In the genomic region with DNA sequence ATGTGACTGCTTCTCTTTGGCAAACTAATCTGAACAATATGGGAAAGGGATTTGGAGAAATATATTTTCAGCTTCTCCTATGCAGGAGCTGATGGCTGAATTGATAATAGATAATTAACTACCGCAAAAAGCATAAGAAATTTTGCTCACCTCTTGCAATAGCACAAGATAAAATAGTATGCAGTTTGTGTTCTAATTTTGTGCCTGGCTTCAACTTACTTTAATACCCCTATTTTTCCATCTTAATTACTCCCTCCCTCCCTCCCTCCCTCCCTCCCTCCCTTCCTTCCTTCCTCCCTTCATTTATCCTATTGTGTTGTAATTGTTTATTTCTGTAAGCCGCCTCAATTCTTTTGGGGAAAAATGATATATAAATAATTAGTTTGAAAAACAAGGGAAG, we compare ENCODE assay signal across 11 cellular contexts.
"Had no signal": no experiment of that assay in that cellular context is flagged by ENCODE, and none has a peak within 500 bp of the region (broad histone marks: within the 10 kb centered on the region; RNA-seq: fewer than 3 reads in every experiment).

No MANE protein-coding gene starts in this region.

- H3K9ac ChIP-seq: GM23248 had no signal

- H3K27ac ChIP-seq: GM23248 had no signal

- FAIRE-seq: H1, H54 had no signal

- H3K4me3 ChIP-seq: GM23248, GM23338, HAP-1 had no signal

- ATAC-seq: GM23338, HCT116 had no signal

- H3K36me3 ChIP-seq: HAP-1 had no signal

- H3K4me2 ChIP-seq: GM23338 had no signal

- H2AFZ ChIP-seq: GM23248, GM23338 had no signal

- DNase-seq: GM23248, GOT3, H7, H9, HCEC 1CT, HFFc6 had no signal

- H3K9me3 ChIP-seq: HAP-1 had no signal
